In the genomic region with DNA sequence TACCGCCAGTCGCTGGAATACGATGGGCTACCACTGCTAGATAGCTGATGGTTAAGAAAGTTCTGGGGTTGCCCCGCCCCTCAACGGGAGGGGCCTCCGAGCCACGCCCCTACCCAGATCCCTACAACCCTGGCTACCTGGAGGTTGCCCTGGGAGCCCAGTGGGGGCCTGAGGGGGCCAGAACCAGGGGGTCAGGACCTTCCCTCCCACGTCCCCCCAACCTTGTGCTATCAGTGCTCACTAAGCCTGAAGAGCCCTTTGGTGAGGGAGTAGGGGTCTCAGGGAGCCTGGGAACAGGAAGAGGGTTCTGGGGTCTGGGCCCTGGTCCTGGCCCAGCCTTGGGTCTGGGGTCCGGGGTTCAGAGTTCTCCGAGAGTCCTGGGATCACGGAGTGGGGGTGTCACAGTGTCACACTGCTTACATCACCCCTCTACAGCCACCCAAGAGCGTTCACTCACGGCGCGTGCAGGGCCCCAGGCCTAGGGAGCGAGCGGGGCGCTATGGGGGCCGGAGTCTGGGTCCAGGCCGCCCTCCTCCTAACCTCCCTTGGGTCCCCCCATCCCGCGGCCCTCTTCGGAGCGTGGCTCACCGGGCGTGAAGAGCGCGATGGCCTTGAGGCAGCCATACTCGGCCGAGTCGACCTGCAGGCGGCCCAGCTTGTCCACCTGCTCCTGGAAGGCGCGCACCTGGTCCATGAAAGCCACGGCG, we compare ENCODE assay signal across 8 cellular contexts. TPM values are rescaled to one million over a fixed set of nuclear protein-coding genes. Genes with fewer than 3 reads are reported as not detected.
DNase-seq lines count a peak whose midpoint lies in the region; ATAC-seq and TF ChIP-seq lines count a peak whose summit lies in the region.

No MANE protein-coding gene starts in this region.

- peak overlapping the region; percentile 54 for H2BK120ac ChIP-seq in neuronal stem cell (ENCODE audit: low read depth, low read length)

- H4K91ac ChIP-seq in neuronal stem cell (ENCODE audit: low read depth, low read length, poor library complexity), result no peak overlapping the region

- H2AK5ac ChIP-seq in neuronal stem cell (ENCODE audit: low read depth, low read length), result peak overlapping the region; percentile 96

- peak overlapping the region; percentile 76 for H3K4ac ChIP-seq in neuronal stem cell (ENCODE audit: low read length)

- intact Hi-C loops in vagina (cut with DNase I), result no loop called here

- H4K8ac ChIP-seq in neuronal stem cell (ENCODE audit: low read depth, low read length), result peak overlapping the region; percentile 72

- ATAC-seq in HG02840 (IDR thresholded peaks at IDR 0.05; ENCODE audit: low FRiP score, unreplicated experiment) (peak; percentile 50), GM21528 (IDR thresholded peaks at IDR 0.05; ENCODE audit: low FRiP score, unreplicated experiment) (no peak)

- H2AFZ ChIP-seq in neuronal stem cell (ENCODE audit: low read length), result no peak overlapping the region

- TF ChIP-seq POLR2A in vagina (IDR thresholded peaks at IDR 0.05), result no peak

- H3K18ac ChIP-seq in neuronal stem cell (ENCODE audit: low read length), result peak overlapping the region; percentile 96

- peak overlapping the region; percentile 98 for H3K23ac ChIP-seq in neuronal stem cell (ENCODE audit: low read depth, low read length, poor library complexity)

- H3K4me3 ChIP-seq in GM12864 (ENCODE audit: low read depth, low read length) (peak overlapping the region; percentile 61), neuronal stem cell (ENCODE audit: low read length in 2 of 2) (peak overlapping the region; percentile 9 to 93), vagina (peak overlapping the region; percentile 50 to 54)

- peak overlapping the region; percentile 95 for H2BK5ac ChIP-seq in neuronal stem cell (ENCODE audit: low read length)

- H3K36me3 ChIP-seq in neuronal stem cell (replicated peaks in 1 of 2; ENCODE audit: control insufficient read depth in 2 of 2, insufficient read depth in 2 of 2, low read length in 2 of 2) (peaks cover 16 to 79% of the 10 kb centered on the region in 2 donors), vagina (peaks cover 0 to 21% of the 10 kb centered on the region in 2 donors)

- DNase-seq in GM12864 (ENCODE audit: low read depth) (no peak), NCI-H82 (lab: John Stamatoyannopoulos, UW) (peak; percentile 91), activated T-cell treated with anti-CD3 and anti-CD28 coated beads for 48 hours (ENCODE audit: low read depth) (peak; percentile 64), fibroblast of gingiva (ENCODE audit: low read depth) (peak; percentile 31), neuronal stem cell (ENCODE audit: low spot score) (no peak), vagina (ENCODE audit: extremely low spot score in 2 of 2) (no peak)

- TF ChIP-seq CTCF in GM12864 (IDR thresholded peaks at IDR 0.05; ENCODE audit: low read depth, low read length, missing control alignments), result no peak
- TF ChIP-seq CTCF in vagina (IDR thresholded peaks at IDR 0.05), result no peak

- peak overlapping the region; percentile 96 for H3K9ac ChIP-seq in neuronal stem cell (ENCODE audit: low read depth, low read length, poor library complexity)

- H3K4me1 ChIP-seq in neuronal stem cell (ENCODE audit: control insufficient read depth in 2 of 2, insufficient read depth in 1 of 2, low read depth in 1 of 2, low read length in 2 of 2) (peaks cover 4 to 11% of the 10 kb centered on the region in 2 donors), vagina (peaks cover 30% of the 10 kb centered on the region)

- H3K27me3 ChIP-seq in neuronal stem cell (ENCODE audit: control insufficient read depth in 3 of 3, insufficient read depth in 3 of 3, low read depth in 1 of 3, low read length in 3 of 3), result no peaks in the 10 kb centered on the region
- no peaks in the 10 kb centered on the region for H3K27me3 ChIP-seq in vagina

- peaks cover 17% of the 10 kb centered on the region for H3K79me1 ChIP-seq in neuronal stem cell (ENCODE audit: low read depth, low read length)

- H2BK15ac ChIP-seq in neuronal stem cell (ENCODE audit: low read length), result peak overlapping the region; percentile 89

- H3K9me3 ChIP-seq in neuronal stem cell (replicated peaks in 1 of 2; ENCODE audit: control insufficient read depth in 2 of 2, insufficient read depth in 1 of 2, low read depth in 1 of 2, low read length in 2 of 2), result no peaks in the 10 kb centered on the region
- H3K9me3 ChIP-seq in vagina, result no peaks in the 10 kb centered on the region

- H3K14ac ChIP-seq in neuronal stem cell (ENCODE audit: low read length), result peak overlapping the region; percentile 97

- H2BK12ac ChIP-seq in neuronal stem cell (ENCODE audit: low read length), result peak overlapping the region; percentile 94

- peak overlapping the region; percentile 85 for H3K27ac ChIP-seq in neuronal stem cell (replicated peaks; ENCODE audit: low read length)
- H3K27ac ChIP-seq in vagina, result peak overlapping the region; percentile 76

- peak overlapping the region; percentile 93 for H3K4me2 ChIP-seq in neuronal stem cell (ENCODE audit: insufficient read depth, low read length, poor library complexity, severe bottlenecking)

- no CpG with 5 or more reads among the region's 36 CpGs for WGBS in neuronal stem cell (ENCODE audit: extremely low coverage in 2 of 2, insufficient read length in 2 of 2, insufficient replicate concordance in 1 of 2), 2 donors

RNA-seq across cellular contexts. Expression of a gene that starts 9.0 kb away (rescaled TPM):
- polyA plus RNA-seq in neuronal stem cell (2013, experiment 1 of 2), result 16.5 TPM
- polyA plus RNA-seq in neuronal stem cell (2013, experiment 2 of 2), result 16.7 TPM
- total RNA-seq in vagina, result 24.1 TPM

RNA-seq across cellular contexts. Expression of a gene that starts 10.7 kb away (rescaled TPM):
- polyA plus RNA-seq in neuronal stem cell (2013, experiment 1 of 2), result 34.2 TPM
- polyA plus RNA-seq in neuronal stem cell (2013, experiment 2 of 2), result 34.5 TPM
- 41.3 TPM for total RNA-seq in vagina

RNA-seq across cellular contexts. Expression of a gene that starts 19.9 kb away (rescaled TPM):
- 10.0 TPM for polyA plus RNA-seq in neuronal stem cell (2013, experiment 1 of 2)
- polyA plus RNA-seq in neuronal stem cell (2013, experiment 2 of 2), result 10.0 TPM
- total RNA-seq in vagina, result 30.9 TPM

RNA-seq across cellular contexts. Expression of a gene that starts 29.5 kb away (rescaled TPM):
- 0.22 TPM for polyA plus RNA-seq in neuronal stem cell (2013, experiment 1 of 2)
- polyA plus RNA-seq in neuronal stem cell (2013, experiment 2 of 2), result 0.50 TPM
- 20.4 TPM for total RNA-seq in vagina

RNA-seq across cellular contexts. Expression of a gene that starts 32.2 kb away (rescaled TPM):
- 102 TPM for polyA plus RNA-seq in neuronal stem cell (2013, experiment 1 of 2)
- 100.0 TPM for polyA plus RNA-seq in neuronal stem cell (2013, experiment 2 of 2)
- 59.7 TPM for total RNA-seq in vagina

Comparison
In these comparisons a context has a peak if more than half of its experiments do, and no peak if none do; other contexts are left out.
1. DNase-seq: peak in NCI-H82 (single experiment), activated T-cell treated with anti-CD3 and anti-CD28 coated beads for 48 hours (single experiment) and fibroblast of gingiva (single experiment); none in GM12864 (single experiment), neuronal stem cell (single experiment) and vagina (0 of 2).
2. Peak in every context shown above with its lines, with median percentiles within 50 percentile points of each other: H3K4me3 ChIP-seq.